ENCODE assay signal across 29 cellular contexts in genomic region chr7:4439444-4439843, GRCh38.
"Had no signal": no experiment of that assay in that cellular context is flagged by ENCODE, and none has a peak within 500 bp of the region (broad histone marks: within the 10 kb centered on the region; RNA-seq: fewer than 3 reads in every experiment).

No MANE protein-coding gene starts in this region.

- H3K4me3 Mint-ChIP-seq: immature natural killer cell; naive thymus-derived CD8-positive, alpha-beta T cell; nephron; neural crest cell; stimulated activated naive B cell treated with anti-CD40 and anti-IgM and Interleukin-4, amounts not matched to agents 10 μg/mL and 1 μg/mL and 100 μg/mL, for 72 hours had no signal

- H3K27ac ChIP-seq: lower lobe of right lung, pancreas, prostate gland, right lobe of liver, stomach, thoracic aorta, tibial artery, upper lobe of right lung, uterus had no signal

- H3K27ac Mint-ChIP-seq: immature natural killer cell; naive thymus-derived CD8-positive, alpha-beta T cell; nephron; stimulated activated naive B cell treated with anti-CD40 and anti-IgM and Interleukin-4, amounts not matched to agents 10 μg/mL and 1 μg/mL and 100 μg/mL, for 72 hours had no signal

- H3K36me3 Mint-ChIP-seq: immature natural killer cell; naive thymus-derived CD8-positive, alpha-beta T cell; stimulated activated naive B cell treated with anti-CD40 and anti-IgM and Interleukin-4, amounts not matched to agents 10 μg/mL and 1 μg/mL and 100 μg/mL, for 72 hours had no signal

- FAIRE-seq: islet of Langerhans, kidney, pancreas had no signal

- H3K9me3 Mint-ChIP-seq: neural crest cell; stimulated activated naive B cell treated with anti-CD40 and anti-IgM and Interleukin-4, amounts not matched to agents 10 μg/mL and 1 μg/mL and 100 μg/mL, for 72 hours had no signal

- DNase-seq: head of caudate nucleus; hypothalamus; immature natural killer cell; kidney; lower lobe of right lung; mammary epithelial cell; mesenchymal stem cell; naive thymus-derived CD8-positive, alpha-beta T cell; nucleus accumbens; pancreas; posterior cingulate gyrus; retina; right lobe of liver; stimulated activated CD4-positive, alpha-beta T cell treated with anti-CD3 and anti-CD28 coated beads, Interleukin-1b, Interleukin-23, amount 100 ng/mL, for 48 hours; stimulated activated CD4-positive, alpha-beta T cell treated with anti-CD3 and anti-CD28 coated beads, Interleukin-2, amount 100 ng/mL, for 48 hours; stimulated activated CD4-positive, alpha-beta T cell treated with anti-CD3 and anti-CD28 coated beads, Interleukin-4, amount 100 ng/mL, for 4 hours; stimulated activated CD8-positive, alpha-beta memory T cell treated with anti-CD3 and anti-CD28 coated beads, Interleukin-4, amount 100 ng/mL, for 48 hours; stimulated activated naive B cell treated with anti-CD40 and anti-IgM and Interleukin-4, amounts not matched to agents 10 μg/mL and 1 μg/mL and 100 μg/mL, for 72 hours; stimulated activated naive CD8-positive, alpha-beta T cell treated with anti-CD3 and anti-CD28 coated beads, Interleukin-15, Interleukin-2, amounts not matched to agents 100 U/mL and 50 U/mL, for 24 hours; stomach; tibial artery; trophoblast cell; upper lobe of right lung; uterus had no signal

- ATAC-seq: lower lobe of right lung; naive thymus-derived CD8-positive, alpha-beta T cell; pancreas; right lobe of liver; stimulated activated naive B cell treated with anti-CD40 and anti-IgM and Interleukin-4, amounts not matched to agents 10 μg/mL and 1 μg/mL and 100 μg/mL, for 72 hours; stimulated activated naive CD8-positive, alpha-beta T cell treated with anti-CD3 and anti-CD28 coated beads, Interleukin-15, Interleukin-2, amounts not matched to agents 100 U/mL and 50 U/mL, for 24 hours; upper lobe of right lung had no signal

- H3K4me1 Mint-ChIP-seq: immature natural killer cell; naive thymus-derived CD8-positive, alpha-beta T cell; neural crest cell; stimulated activated naive B cell treated with anti-CD40 and anti-IgM and Interleukin-4, amounts not matched to agents 10 μg/mL and 1 μg/mL and 100 μg/mL, for 72 hours had no signal
